8 cellular contexts compared by ENCODE assay signal in the genomic region with DNA sequence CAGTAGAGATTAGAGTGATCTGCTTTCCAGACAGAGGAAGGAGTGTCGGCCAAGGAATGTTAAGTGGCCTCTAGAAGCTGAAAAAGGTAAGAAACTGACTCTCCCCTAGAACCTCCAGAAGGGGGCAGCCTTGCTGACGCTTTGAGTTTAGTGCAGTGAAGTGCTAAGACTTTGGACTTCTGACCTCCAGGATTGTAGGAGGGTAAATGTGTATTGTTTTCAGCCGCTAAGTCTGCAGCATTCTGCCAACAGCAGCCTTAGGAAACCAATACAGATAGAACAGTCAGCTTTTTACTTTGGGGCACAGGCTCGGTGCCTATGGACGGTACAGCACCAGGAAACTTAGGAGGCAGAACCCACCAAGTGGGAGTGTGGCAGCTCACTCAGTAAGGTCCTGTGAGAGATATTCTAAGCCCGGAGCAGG. TPM values are rescaled to one million over a fixed set of nuclear protein-coding genes. Genes with fewer than 3 reads are reported as not detected.
DNase-seq lines count a peak whose midpoint lies in the region; ATAC-seq, FAIRE-seq and TF ChIP-seq lines count a peak whose summit lies in the region.

No MANE protein-coding gene starts in this region.

- no peak overlapping the region for H3K4me3 ChIP-seq in heart left ventricle
- H3K4me3 ChIP-seq in psoas muscle: no peak overlapping the region

- WGBS in heart left ventricle, 4 donors: 32 to 37% (median 35%) methylated on average over 6 of the region's 6 CpGs
- WGBS in psoas muscle, 3 donors: 45 to 47% (median 46%) methylated on average over 6 of the region's 6 CpGs

- ATAC-seq in heart left ventricle (peak in 1 of 4 donors; percentile 2), psoas muscle (no peak)
- no peak for ATAC-seq in activated CD4-positive, CD25-positive, alpha-beta regulatory T cell treated with anti-CD3 and anti-CD28 coated beads, Interleukin-2, amount 50 U/mL, for 24 hours

- intact Hi-C loops in heart left ventricle (cut with DNase I) (loop anchor here in 1 of 10 donors (10.0 kb wide), 1 partner anchor 184 kb away; no protein-coding TSS in a partner anchor), psoas muscle (cut with DNase I) (no loop called here)

- FAIRE-seq in G401.6 (lab: Jason Lieb, UNC): peak; percentile 95

- TF ChIP-seq POLR2A in heart left ventricle (IDR thresholded peaks at IDR 0.05): no peak

- DNase-seq in NCI-H526 (lab: John Stamatoyannopoulos, UW) (peak; percentile 38 to 54), heart left ventricle (peak in 3 of 5 donors; percentile 54 to 63 (median 60)), psoas muscle (no peak), mesenteric fat pad (ENCODE audit: low spot score) (no peak)
- peak; percentile 66 for DNase-seq in activated T-cell treated with anti-CD3 and anti-CD28 coated beads, Interleukin-2, amount 50 U/mL, for 48 hours

- no peaks in the 10 kb centered on the region for H3K27me3 ChIP-seq in heart left ventricle
- H3K27me3 ChIP-seq in psoas muscle (ENCODE audit: insufficient read depth in 3 of 3, low read length in 2 of 3): no peaks in the 10 kb centered on the region

- H3K27ac ChIP-seq in 22Rv1 (no peak overlapping the region), heart left ventricle (peak overlapping the region in 10 of 12 donors; percentile 4 to 73 (median 39)), psoas muscle (peak overlapping the region; percentile 49)

- H3K4me1 ChIP-seq in heart left ventricle (peaks cover 4 to 49% (median 39%) of the 10 kb centered on the region in 12 donors), psoas muscle (peaks cover 17% of the 10 kb centered on the region)

- peak; percentile 83 for TF ChIP-seq CTCF in 22Rv1 (IDR thresholded peaks at IDR 0.05)
- TF ChIP-seq CTCF in heart left ventricle (IDR thresholded peaks at IDR 0.05): peak; percentile 57 to 81 (median 72)
- TF ChIP-seq CTCF in psoas muscle (IDR thresholded peaks at IDR 0.05): peak; percentile 71

- H3K36me3 ChIP-seq in heart left ventricle: peaks cover 0 to 5% (median 0%) of the 10 kb centered on the region in 9 donors
- H3K36me3 ChIP-seq in psoas muscle (ENCODE audit: insufficient read depth in 1 of 2, low read depth in 1 of 2): peaks cover 0 to 5% of the 10 kb centered on the region in 2 donors

- H3K9me3 ChIP-seq in heart left ventricle: peaks cover 0 to 14% (median 7%) of the 10 kb centered on the region in 12 donors
- H3K9me3 ChIP-seq in psoas muscle: no peaks in the 10 kb centered on the region

RNA-seq across cellular contexts. Expression of a gene that starts 3.6 kb away (rescaled TPM):
- 10 to 100 TPM; 14.0 to 30.7 (median 18.6) TPM for total RNA-seq in heart left ventricle
- polyA plus RNA-seq in heart left ventricle: 10 to 100 TPM in 1 of 2 donors, 1 to 10 TPM in 1; 9.4 to 18.9 TPM
- total RNA-seq in psoas muscle: 10 to 100 TPM; 15.7 to 25.0 (median 20.6) TPM
- 10 to 100 TPM; 11.7 to 19.0 (median 14.8) TPM for polyA plus RNA-seq in psoas muscle
- total RNA-seq in mesenteric fat pad: 24.5 TPM

RNA-seq across cellular contexts. Expression of a gene that starts 20.8 kb away (rescaled TPM):
- 100 to 1,000 TPM in 1 of 9 donors, 10 to 100 TPM in 8; 52.6 to 125 (median 72.3) TPM for total RNA-seq in heart left ventricle
- 100 to 1,000 TPM in 1 of 2 donors, 10 to 100 TPM in 1; 17.8 to 114 TPM for polyA plus RNA-seq in heart left ventricle
- 10 to 100 TPM; 26.9 to 38.1 (median 33.9) TPM for total RNA-seq in psoas muscle
- polyA plus RNA-seq in psoas muscle: 10 to 100 TPM; 13.0 to 26.8 (median 24.8) TPM
- total RNA-seq in mesenteric fat pad: 30.8 TPM

Comparison
In these comparisons a context has a peak if more than half of its experiments do, and no peak if none do; other contexts are left out.
1. DNase-seq: peak in NCI-H526 (2 of 2), activated T-cell treated with anti-CD3 and anti-CD28 coated beads, Interleukin-2, amount 50 U/mL, for 48 hours (2 of 2) and heart left ventricle (3 of 5); none in psoas muscle (0 of 2) and mesenteric fat pad (single experiment).
2. Peak in every context shown above with its lines, with median percentiles within 50 percentile points of each other: CTCF ChIP-seq.